35 cellular contexts compared by ENCODE assay signal in the genomic region with DNA sequence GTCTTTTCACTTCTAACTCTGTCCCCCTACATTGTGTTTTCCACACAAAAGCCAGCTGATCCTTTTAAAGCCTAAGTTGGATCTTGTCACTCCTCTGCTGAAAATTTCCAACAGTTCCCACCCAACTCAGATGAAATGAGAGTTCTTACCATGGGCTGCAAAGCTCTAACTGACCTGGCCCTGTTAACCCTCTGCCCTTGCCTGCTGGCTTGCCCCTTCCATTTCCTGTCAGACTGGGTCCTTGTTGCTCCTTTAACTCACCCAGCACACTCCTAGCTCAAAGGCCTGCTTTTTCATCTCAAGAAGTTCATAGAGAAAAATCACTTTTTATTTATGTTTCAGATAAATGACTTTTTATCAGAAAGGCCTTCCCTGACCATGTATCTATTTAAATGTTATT.
"Had no signal": no experiment of that assay in that cellular context is flagged by ENCODE, and none has a peak within 500 bp of the region (broad histone marks: within the 10 kb centered on the region; RNA-seq: fewer than 3 reads in every experiment).

No MANE protein-coding gene starts in this region.

- H3K4me3 ChIP-seq: MG63 had no signal

- H3K9me3 ChIP-seq: MG63 had no signal

- H3K36me3 ChIP-seq: MG63 had no signal

- DNase-seq: Karpas-422, Kasumi-1, MG63, MM.1S, MV-4-11, NCI-H1048, NCI-H1092, NCI-H1092 treated with DMSO at 0.1 percent for 48 hours, NCI-H1105 treated with DMSO at 0.1 percent for 48 hours, NCI-H1417, NCI-H1417 treated with DMSO at 0.1 percent for 48 hours, NCI-H1436, NCI-H1436 treated with DMSO at 0.1 percent for 48 hours, NCI-H146, NCI-H1694, NCI-H1694 treated with DMSO at 0.1 percent for 48 hours, NCI-H187, NCI-H187 treated with DMSO at 0.1 percent for 48 hours, NCI-H1930, NCI-H2029, NCI-H2029 treated with DMSO at 0.1 percent for 48 hours, NCI-H2081, NCI-H2081 treated with DMSO at 0.1 percent for 48 hours, NCI-H2107, NCI-H2171, NCI-H2171 treated with DMSO at 0.1 percent for 48 hours, NCI-H2227 treated with DMSO at 0.1 percent for 48 hours, NCI-H226, NCI-H345, NCI-H446, NCI-H446 treated with DMSO at 0.1 percent for 48 hours, NCI-H510A, NCI-H510A treated with DMSO at 0.1 percent for 48 hours, NCI-H524, NCI-H524 treated with DMSO at 0.1 percent for 48 hours had no signal
